Comparison of ENCODE assay signal across 8 cellular contexts in genomic region chr4:6917445-6918241, GRCh38. TPM values are rescaled to one million over a fixed set of nuclear protein-coding genes. Genes with fewer than 3 reads are reported as not detected.
DNase-seq lines count a peak whose midpoint lies in the region; ATAC-seq and TF ChIP-seq lines count a peak whose summit lies in the region.

No MANE protein-coding gene starts in this region.

- CTCF ChIA-PET in GM10248 (lab: Yijun Ruan, JAX): interaction anchor here (0.9 to 2.5 kb wide), 13 partner anchors 9 to 153 kb away, joined by 3 to 31 read pairs (median 4); a partner anchor contains a TSS
- CTCF ChIA-PET in activated B cell treated with CpG ODN at 0.5 μM for 24 hours (lab: Charles Lee): interaction anchor here (0.6 to 1.2 kb wide), 4 partner anchors 24 to 133 kb away, joined by 3 to 4 read pairs (median 4); no protein-coding TSS in a partner anchor

- H3K4me1 Mint-ChIP-seq in activated B cell treated with CpG ODN at 0.5 μM for 24 hours: peaks cover 44% of the 10 kb centered on the region
- peaks cover 53 to 69% of the 10 kb centered on the region in 2 donors for H3K4me1 Mint-ChIP-seq in natural killer cell

- no peaks in the 10 kb centered on the region for H3K27me3 Mint-ChIP-seq in activated B cell treated with CpG ODN at 0.5 μM for 24 hours
- H3K27me3 Mint-ChIP-seq in natural killer cell (ENCODE audit: low read depth in 2 of 2): no peaks in the 10 kb centered on the region

- intact Hi-C loops in activated B cell treated with CpG ODN at 0.5 μM for 24 hours (cut with micrococcal nuclease) (loop anchor here (1.0 to 2.0 kb wide), 3 partner anchors 8 to 69 kb away; partner anchors contain the start of gene TBC1D14), natural killer cell (cut with micrococcal nuclease) (loop anchor here (2.0 kb wide), 1 partner anchor 25 kb away; no protein-coding TSS in a partner anchor)

- peak overlapping the region; percentile 12 for H3K4me3 ChIP-seq in epithelial cell of proximal tubule (ENCODE audit: low read depth, low read length)

- POLR2A ChIA-PET in GM10248 (lab: Yijun Ruan, JAX) (interaction anchor here (0.8 to 1.1 kb wide), 2 partner anchors 24 to 27 kb away, joined by 3 read pairs; no protein-coding TSS in a partner anchor), activated B cell treated with CpG ODN at 0.5 μM for 24 hours (lab: Charles Lee) (interaction anchor here (0.5 to 2.3 kb wide), 9 partner anchors 9 to 208 kb away, joined by 3 to 16 read pairs (median 4); partner anchors contain the start of genes GRPEL1, MRFAP1L1 and TBC1D14)

- H3K36me3 Mint-ChIP-seq in activated B cell treated with CpG ODN at 0.5 μM for 24 hours (ENCODE audit: low read depth) (no peaks in the 10 kb centered on the region), natural killer cell (no peaks in the 10 kb centered on the region)

- H3K4me3 Mint-ChIP-seq in activated B cell treated with CpG ODN at 0.5 μM for 24 hours (peak overlapping the region; percentile 53), natural killer cell (peak overlapping the region; percentile 78)

- TF ChIP-seq CTCF in GM10248 (IDR thresholded peaks at IDR 0.05; ENCODE audit: control extremely low read depth, extremely low read depth, low read depth, missing control alignments) (peak; percentile 14), activated B cell treated with CpG ODN at 0.5 μM for 24 hours (IDR thresholded peaks at IDR 0.05) (no peak), epithelial cell of proximal tubule (conservative IDR thresholded peaks at IDR 0.05; ENCODE audit: low read depth, low read length) (peak; percentile 62), natural killer cell (IDR thresholded peaks at IDR 0.05) (peak; percentile 67)

- DNase-seq in GM10248 (ENCODE audit: extremely low spot score): peak; percentile 69
- DNase-seq in NCI-H1417 treated with DMSO at 0.1 percent for 48 hours (lab: John Stamatoyannopoulos, UW): peak; percentile 90
- DNase-seq in activated B cell treated with CpG ODN at 0.5 μM for 24 hours: peak; percentile 34
- DNase-seq in epithelial cell of proximal tubule (ENCODE audit: low read depth): peak; percentile 31
- DNase-seq in natural killer cell: peak; percentile 42
- no peak for DNase-seq in GOT3 (lab: John Stamatoyannopoulos, UW)
- DNase-seq in effector CD4-positive, alpha-beta T cell: no peak

- no peaks in the 10 kb centered on the region for H3K9me3 Mint-ChIP-seq in activated B cell treated with CpG ODN at 0.5 μM for 24 hours
- H3K9me3 Mint-ChIP-seq in natural killer cell: no peaks in the 10 kb centered on the region

- H3K27ac Mint-ChIP-seq in activated B cell treated with CpG ODN at 0.5 μM for 24 hours (peak overlapping the region; percentile 76), natural killer cell (peak overlapping the region; percentile 91)

- peak; percentile 59 for ATAC-seq in HG02610 (IDR thresholded peaks at IDR 0.05; ENCODE audit: unreplicated experiment)
- peak; percentile 91 for ATAC-seq in activated B cell treated with CpG ODN at 0.5 μM for 24 hours (ENCODE audit: low read depth)
- ATAC-seq in natural killer cell: peak; percentile 68 to 85 (median 83)

RNA-seq across cellular contexts. Expression of gene TBC1D14, which starts 8.0 kb away (rescaled TPM):
- total RNA-seq in activated B cell treated with CpG ODN at 0.5 μM for 24 hours (35.1 and 35.2 TPM in 2 replicates), epithelial cell of proximal tubule (43.3 and 47.2 TPM in 2 replicates), natural killer cell (10 to 100 TPM; 36.0 to 54.7 (median 53.2) TPM)

Comparison
In these comparisons a context has a peak if more than half of its experiments do, and no peak if none do; other contexts are left out.
1. DNase-seq: peak in GM10248 (single experiment), NCI-H1417 treated with DMSO at 0.1 percent for 48 hours (single experiment), activated B cell treated with CpG ODN at 0.5 μM for 24 hours (single experiment), epithelial cell of proximal tubule (single experiment) and natural killer cell (single experiment); none in GOT3 (single experiment) and effector CD4-positive, alpha-beta T cell (single experiment).
2. Peak in every context shown above with its lines, with median percentiles within 50 percentile points of each other: ATAC-seq.